ENCODE assay signal across 2 cellular contexts in genomic region chr1:77620273-77620672, GRCh38.
TF ChIP-seq lines count a peak whose summit lies in the region.

No MANE protein-coding gene starts in this region.

TF ChIP-seq in endothelial cell of umbilical vein, 7 proteins besides CTCF, POLR2A, EP300 and RAD21 (continued from another document):
- TF ChIP-seq POLR2AphosphoS5 (IDR thresholded peaks at IDR 0.05; ENCODE audit: insufficient read depth, low read depth, low read length) = no peak

TF ChIP-seq in HepG2, 621 proteins besides CTCF, POLR2A, EP300 and RAD21 (continued from another document):
- no peak for TF ChIP-seq ZNF280B (CRISPR knock-in tag; IDR thresholded peaks at IDR 0.05; ENCODE audit: borderline replicate concordance)
- TF ChIP-seq XRCC5 (optimal IDR thresholded peaks at IDR 0.05; ENCODE audit: low read length) = no peak
- TF ChIP-seq ZNF205 (CRISPR knock-in tag; IDR thresholded peaks at IDR 0.05) = no peak
- no peak for TF ChIP-seq MZF1 (CRISPR knock-in tag; IDR thresholded peaks at IDR 0.05; ENCODE audit: borderline replicate concordance)
